ENCODE assay signal across 15 cellular contexts in genomic region chr2:111912547-111912946, GRCh38.
"Had no signal": no experiment of that assay in that cellular context is flagged by ENCODE, and none has a peak within 500 bp of the region (broad histone marks: within the 10 kb centered on the region; RNA-seq: fewer than 3 reads in every experiment).

No MANE protein-coding gene starts in this region.

- H3K27me3 Mint-ChIP-seq: naive B cell had no signal

- ATAC-seq: activated CD4-positive, CD25-positive, alpha-beta regulatory T cell treated with anti-CD3 and anti-CD28 coated beads, Interleukin-2, amount 50 U/mL, for 24 hours; activated naive CD4-positive, alpha-beta T cell treated with anti-CD3 and anti-CD28 coated beads, Interleukin-2, amount 50 U/mL, for 72 hours; activated T-cell treated with anti-CD3 and anti-CD28 coated beads, Interleukin-2, amount 50 U/mL, for 4 hours; stimulated activated effector memory CD8-positive, alpha-beta T cell treated with anti-CD3 and anti-CD28 coated beads, Interleukin-12 subunit alpha, Interleukin-12 subunit beta, amount 100 ng/mL, for 72 hours had no signal

- H3K36me3 ChIP-seq: brain microvascular endothelial cell had no signal

- H3K4me3 ChIP-seq: esophagus squamous epithelium, tibial artery had no signal

- FAIRE-seq: endometrium had no signal

- H3K4me3 Mint-ChIP-seq: activated CD4-positive, alpha-beta memory T cell treated with anti-CD3 and anti-CD28 coated beads for 36 hours; activated T-cell treated with anti-CD3 and anti-CD28 coated beads, Interleukin-2, amount 50 U/mL, for 4 hours; naive B cell; stimulated activated effector memory CD8-positive, alpha-beta T cell treated with anti-CD3 and anti-CD28 coated beads, Interleukin-12 subunit alpha, Interleukin-12 subunit beta, amount 100 ng/mL, for 72 hours had no signal

- H3K27ac ChIP-seq: brain microvascular endothelial cell, esophagus squamous epithelium, tibial artery had no signal

- H3K27me3 ChIP-seq: brain microvascular endothelial cell, esophagus squamous epithelium, tibial artery had no signal

- H3K27ac Mint-ChIP-seq: activated CD4-positive, alpha-beta memory T cell treated with anti-CD3 and anti-CD28 coated beads for 36 hours; activated naive CD4-positive, alpha-beta T cell treated with anti-CD3 and anti-CD28 coated beads, Interleukin-2, amount 50 U/mL, for 72 hours; naive B cell; stimulated activated effector memory CD8-positive, alpha-beta T cell treated with anti-CD3 and anti-CD28 coated beads, Interleukin-12 subunit alpha, Interleukin-12 subunit beta, amount 100 ng/mL, for 72 hours had no signal

- H3K9me3 Mint-ChIP-seq: activated CD4-positive, alpha-beta memory T cell treated with anti-CD3 and anti-CD28 coated beads for 36 hours; activated naive CD4-positive, alpha-beta T cell treated with anti-CD3 and anti-CD28 coated beads, Interleukin-2, amount 50 U/mL, for 72 hours; activated T-cell treated with anti-CD3 and anti-CD28 coated beads, Interleukin-2, amount 50 U/mL, for 4 hours; naive B cell; stimulated activated effector memory CD8-positive, alpha-beta T cell treated with anti-CD3 and anti-CD28 coated beads, Interleukin-12 subunit alpha, Interleukin-12 subunit beta, amount 100 ng/mL, for 72 hours had no signal

- H3K4me1 Mint-ChIP-seq: stimulated activated effector memory CD8-positive, alpha-beta T cell treated with anti-CD3 and anti-CD28 coated beads, Interleukin-12 subunit alpha, Interleukin-12 subunit beta, amount 100 ng/mL, for 72 hours had no signal

- DNase-seq: activated CD4-positive, alpha-beta memory T cell treated with anti-CD3 and anti-CD28 coated beads for 36 hours; activated effector memory CD4-positive, alpha-beta T cell treated with anti-CD3 and anti-CD28 coated beads, Interleukin-2, amount 50 U/mL, for 16 hours; activated T-cell treated with anti-CD3 and anti-CD28 coated beads, Interleukin-2, amount 50 U/mL, for 4 hours; amygdala; brain microvascular endothelial cell; esophagus squamous epithelium; foreskin fibroblast; naive B cell; posterior cingulate gyrus; T-helper 2 cell; tibial artery had no signal

- H3K36me3 Mint-ChIP-seq: activated CD4-positive, alpha-beta memory T cell treated with anti-CD3 and anti-CD28 coated beads for 36 hours; activated naive CD4-positive, alpha-beta T cell treated with anti-CD3 and anti-CD28 coated beads, Interleukin-2, amount 50 U/mL, for 72 hours; naive B cell; stimulated activated effector memory CD8-positive, alpha-beta T cell treated with anti-CD3 and anti-CD28 coated beads, Interleukin-12 subunit alpha, Interleukin-12 subunit beta, amount 100 ng/mL, for 72 hours had no signal

- H3K9me3 ChIP-seq: esophagus squamous epithelium, tibial artery had no signal
